In the genomic region with DNA sequence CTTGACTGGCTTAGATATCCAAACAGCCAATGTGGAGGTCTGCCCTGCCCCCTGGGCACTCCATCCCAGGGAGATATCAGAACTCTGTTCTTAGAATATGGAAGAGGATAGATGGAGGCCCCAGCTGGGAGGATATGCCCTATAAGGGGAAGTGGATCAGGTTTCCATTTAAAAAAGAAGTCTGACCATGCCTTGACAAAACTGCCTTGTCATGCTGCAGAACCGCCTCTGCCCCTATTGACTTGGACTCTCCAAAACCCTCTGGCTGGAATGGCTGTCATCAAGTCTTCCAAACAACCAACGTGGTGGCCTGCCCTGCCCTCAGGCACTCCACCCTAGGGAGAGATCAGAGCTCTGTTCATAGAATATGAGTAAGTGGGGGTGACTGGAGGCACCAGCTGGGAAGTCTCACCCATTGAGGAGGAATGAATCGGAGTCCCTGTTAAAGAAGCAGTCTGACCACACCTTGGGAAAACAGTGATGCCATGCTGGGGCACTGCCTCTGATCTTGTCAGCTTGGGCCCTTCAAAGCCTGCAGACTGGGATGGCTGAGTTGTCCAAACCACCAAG, we compare ENCODE assay signal across 19 cellular contexts.
DNase-seq lines count a peak whose midpoint lies in the region; ATAC-seq and TF ChIP-seq lines count a peak whose summit lies in the region.
"Had no signal": no experiment of that assay in that cellular context is flagged by ENCODE, and none has a peak within 500 bp of the region (broad histone marks: within the 10 kb centered on the region; RNA-seq: fewer than 3 reads in every experiment).

No MANE protein-coding gene starts in this region.

- no peaks in the 10 kb centered on the region for H3K9me3 ChIP-seq in osteoblast (ENCODE audit: low read depth, low read length)
- no peaks in the 10 kb centered on the region for H3K9me3 ChIP-seq in tibial artery
- H3K9me3 ChIP-seq: body of pancreas, lower lobe of right lung, suprapubic skin had no signal

- H3K4me1 ChIP-seq in osteoblast (ENCODE audit: insufficient read depth, low read length) (no peaks in the 10 kb centered on the region), tibial artery (no peaks in the 10 kb centered on the region)
- H3K4me1 ChIP-seq: body of pancreas, lower lobe of right lung, suprapubic skin had no signal

- H3K4me2 ChIP-seq in osteoblast (ENCODE audit: insufficient read depth, low read length), result no peak overlapping the region
- H3K4me2 ChIP-seq: KMS-11 had no signal

- H3K27ac Mint-ChIP-seq in T-helper 1 cell treated with Interleukin-12 subunit alpha and Interleukin-12 subunit beta and Interleukin-4 antibody, amounts not matched to agents 30 μg/mL and 1 μg/mL, for 36 hours, result peak overlapping the region; percentile 59
- no peak overlapping the region for H3K27ac Mint-ChIP-seq in activated T-helper 17 cell treated with anti-CD3 and anti-CD28 coated beads, Interleukin-2, amount 50 U/mL, for 72 hours
- H3K27ac Mint-ChIP-seq: nephron progenitor cell had no signal

- no peaks in the 10 kb centered on the region for H3K36me3 ChIP-seq in osteoblast (ENCODE audit: insufficient read depth, low read length)
- no peaks in the 10 kb centered on the region for H3K36me3 ChIP-seq in tibial artery
- H3K36me3 ChIP-seq: lower lobe of right lung, suprapubic skin had no signal

- H3K4me1 Mint-ChIP-seq in T-helper 1 cell treated with Interleukin-12 subunit alpha and Interleukin-12 subunit beta and Interleukin-4 antibody, amounts not matched to agents 30 μg/mL and 1 μg/mL, for 36 hours (ENCODE audit: low read depth), result peaks cover 55% of the 10 kb centered on the region
- peaks cover 22% of the 10 kb centered on the region for H3K4me1 Mint-ChIP-seq in activated T-helper 17 cell treated with anti-CD3 and anti-CD28 coated beads, Interleukin-2, amount 50 U/mL, for 72 hours

- no peak for DNase-seq in T-helper 1 cell
- DNase-seq in NAMALWA (ENCODE audit: low spot score), result peak; percentile 3
- peak; percentile 10 for DNase-seq in osteoblast (ENCODE audit: insufficient read length, low spot score, missing footprints)
- DNase-seq in NCI-H2081 treated with DMSO at 0.1 percent for 48 hours (lab: John Stamatoyannopoulos, UW), result no peak
- DNase-seq in tibial artery, result no peak
- no peak for DNase-seq in GM19240 (ENCODE audit: insufficient read length, low spot score)
- DNase-seq: activated effector memory CD4-positive, alpha-beta T cell treated with anti-CD3 and anti-CD28 coated beads, Interleukin-2, amount 50 U/mL, for 16 hours; body of pancreas; CD8-positive, alpha-beta memory T cell; dorsolateral prefrontal cortex; HCEC 1CT; lower lobe of right lung; NCI-H1694; NCI-H774; nephron progenitor cell had no signal

- H3K36me3 Mint-ChIP-seq in T-helper 1 cell treated with Interleukin-12 subunit alpha and Interleukin-12 subunit beta and Interleukin-4 antibody, amounts not matched to agents 30 μg/mL and 1 μg/mL, for 36 hours (ENCODE audit: low read depth), result peaks cover 26% of the 10 kb centered on the region
- no peaks in the 10 kb centered on the region for H3K36me3 Mint-ChIP-seq in activated T-helper 17 cell treated with anti-CD3 and anti-CD28 coated beads, Interleukin-2, amount 50 U/mL, for 72 hours (ENCODE audit: low read depth)

- no peaks in the 10 kb centered on the region for H4K20me1 ChIP-seq in osteoblast (ENCODE audit: insufficient read depth, low read length)

- H3K27me3 ChIP-seq in osteoblast (ENCODE audit: insufficient read depth, low read length), result no peaks in the 10 kb centered on the region
- H3K27me3 ChIP-seq in tibial artery, result no peaks in the 10 kb centered on the region
- H3K27me3 ChIP-seq: body of pancreas, suprapubic skin had no signal

- no peak overlapping the region for H2AFZ ChIP-seq in osteoblast (ENCODE audit: low read length)

- peaks cover 30% of the 10 kb centered on the region for H3K9me3 Mint-ChIP-seq in T-helper 1 cell treated with Interleukin-12 subunit alpha and Interleukin-12 subunit beta and Interleukin-4 antibody, amounts not matched to agents 30 μg/mL and 1 μg/mL, for 36 hours
- no peaks in the 10 kb centered on the region for H3K9me3 Mint-ChIP-seq in activated T-helper 17 cell treated with anti-CD3 and anti-CD28 coated beads, Interleukin-2, amount 50 U/mL, for 72 hours

- H3K27ac ChIP-seq in osteoblast (ENCODE audit: low read depth, low read length) (no peak overlapping the region), tibial artery (no peak overlapping the region)
- H3K27ac ChIP-seq: body of pancreas, dorsolateral prefrontal cortex, KMS-11, lower lobe of right lung, suprapubic skin had no signal

- no peaks in the 10 kb centered on the region for H3K79me2 ChIP-seq in osteoblast (ENCODE audit: insufficient read depth, low read length)

- no peak for ATAC-seq in activated T-helper 17 cell treated with anti-CD3 and anti-CD28 coated beads, Interleukin-2, amount 50 U/mL, for 72 hours (replicated peaks)
- ATAC-seq: body of pancreas, lower lobe of right lung had no signal

- no peaks in the 10 kb centered on the region for H3K27me3 Mint-ChIP-seq in T-helper 1 cell treated with Interleukin-12 subunit alpha and Interleukin-12 subunit beta and Interleukin-4 antibody, amounts not matched to agents 30 μg/mL and 1 μg/mL, for 36 hours (ENCODE audit: low read depth)
- no peaks in the 10 kb centered on the region for H3K27me3 Mint-ChIP-seq in activated T-helper 17 cell treated with anti-CD3 and anti-CD28 coated beads, Interleukin-2, amount 50 U/mL, for 72 hours

- H3K4me3 ChIP-seq in osteoblast (ENCODE audit: insufficient read depth, low read length), result no peak overlapping the region
- no peak overlapping the region for H3K4me3 ChIP-seq in tibial artery
- H3K4me3 ChIP-seq: body of pancreas, dorsolateral prefrontal cortex, lower lobe of right lung, suprapubic skin had no signal

- TF ChIP-seq CTCF in osteoblast (IDR thresholded peaks at IDR 0.05; ENCODE audit: extremely low read depth, low read depth, low read length) (no peak), tibial artery (IDR thresholded peaks at IDR 0.05) (no peak)

- intact Hi-C loops in tibial artery (cut with DNase I; ENCODE audit: low total_unique reads), result no loop called here

- H3K4me3 Mint-ChIP-seq in T-helper 1 cell treated with Interleukin-12 subunit alpha and Interleukin-12 subunit beta and Interleukin-4 antibody, amounts not matched to agents 30 μg/mL and 1 μg/mL, for 36 hours, result no peak overlapping the region
- peak overlapping the region; percentile 72 for H3K4me3 Mint-ChIP-seq in activated T-helper 17 cell treated with anti-CD3 and anti-CD28 coated beads, Interleukin-2, amount 50 U/mL, for 72 hours
- H3K4me3 Mint-ChIP-seq: nephron progenitor cell had no signal

Comparison
In these comparisons a context has a peak if more than half of its experiments do, and no peak if none do; other contexts are left out.
1. DNase-seq: peak in NAMALWA (single experiment) and osteoblast (single experiment); none in T-helper 1 cell (0 of 5), NCI-H2081 treated with DMSO at 0.1 percent for 48 hours (single experiment), tibial artery (0 of 2) and GM19240 (single experiment).